27 cellular contexts compared by ENCODE assay signal in the genomic region with DNA sequence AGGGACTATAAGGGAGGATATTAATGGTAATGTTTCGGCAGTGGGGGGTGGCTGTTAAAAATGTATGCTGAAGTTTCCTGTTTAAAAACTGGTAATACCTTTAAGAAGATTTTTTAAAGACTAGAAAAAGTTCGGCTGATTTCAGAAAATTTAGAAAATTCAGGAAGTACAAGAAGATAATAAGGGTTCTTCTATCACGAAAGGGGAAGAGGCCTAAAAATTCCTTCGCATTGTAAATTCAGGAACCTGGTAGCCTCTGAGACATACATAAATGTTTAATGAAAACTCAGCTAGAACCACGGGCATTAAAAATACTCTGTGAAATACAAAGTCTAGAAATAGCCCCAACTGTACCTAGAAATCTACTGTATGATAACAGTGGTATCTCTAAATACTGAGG.
"Had no signal": no experiment of that assay in that cellular context is flagged by ENCODE, and none has a peak within 500 bp of the region (broad histone marks: within the 10 kb centered on the region; RNA-seq: fewer than 3 reads in every experiment).

No MANE protein-coding gene starts in this region.

- H3K4me1 Mint-ChIP-seq: stimulated activated naive B cell treated with anti-CD40 and anti-IgM and Interleukin-4, amounts not matched to agents 10 μg/mL and 1 μg/mL and 100 μg/mL, for 72 hours had no signal

- H3K4me3 Mint-ChIP-seq: activated T-cell treated with anti-CD3 and anti-CD28 coated beads, Interleukin-2, amount 50 U/mL, for 72 hours; endodermal cell; mesothelial cell of epicardium; naive thymus-derived CD4-positive, alpha-beta T cell; stimulated activated naive B cell treated with anti-CD40 and anti-IgM and Interleukin-4, amounts not matched to agents 10 μg/mL and 1 μg/mL and 100 μg/mL, for 72 hours had no signal

- H3K36me3 Mint-ChIP-seq: activated naive CD4-positive, alpha-beta T cell treated with anti-CD3 and anti-CD28 coated beads, Interleukin-2, amount 50 U/mL, for 72 hours; mesothelial cell of epicardium had no signal

- H3K27me3 ChIP-seq: breast epithelium, ovary, stomach, suprapubic skin, tibial artery had no signal

- H3K9me3 ChIP-seq: breast epithelium, ovary, stomach, suprapubic skin, tibial artery had no signal

- H3K9me3 Mint-ChIP-seq: activated naive CD4-positive, alpha-beta T cell treated with anti-CD3 and anti-CD28 coated beads, Interleukin-2, amount 50 U/mL, for 72 hours; activated T-cell treated with anti-CD3 and anti-CD28 coated beads, Interleukin-2, amount 50 U/mL, for 72 hours; endodermal cell; mesothelial cell of epicardium; naive thymus-derived CD4-positive, alpha-beta T cell; stimulated activated naive B cell treated with anti-CD40 and anti-IgM and Interleukin-4, amounts not matched to agents 10 μg/mL and 1 μg/mL and 100 μg/mL, for 72 hours had no signal

- ATAC-seq: activated naive CD4-positive, alpha-beta T cell treated with anti-CD3 and anti-CD28 coated beads, Interleukin-2, amount 50 U/mL, for 72 hours; activated T-cell treated with anti-CD3 and anti-CD28 coated beads, Interleukin-2, amount 50 U/mL, for 72 hours; esophagus mucosa; left cardiac atrium; left ventricle myocardium superior; naive thymus-derived CD4-positive, alpha-beta T cell; sciatic nerve; stimulated activated naive B cell treated with anti-CD40 and anti-IgM and Interleukin-4, amounts not matched to agents 10 μg/mL and 1 μg/mL and 100 μg/mL, for 72 hours had no signal

- H3K36me3 ChIP-seq: breast epithelium, ovary had no signal

- H3K27ac Mint-ChIP-seq: activated T-cell treated with anti-CD3 and anti-CD28 coated beads, Interleukin-2, amount 50 U/mL, for 72 hours; mesothelial cell of epicardium; progenitor cell of endocrine pancreas; stimulated activated naive B cell treated with anti-CD40 and anti-IgM and Interleukin-4, amounts not matched to agents 10 μg/mL and 1 μg/mL and 100 μg/mL, for 72 hours had no signal

- DNase-seq: activated CD4-positive, alpha-beta T cell treated with anti-CD3 and anti-CD28 coated beads for 4 hours; activated CD4-positive, alpha-beta T cell treated with anti-CD3 and anti-CD28 coated beads, Interleukin-2, amount 50 U/mL, for 4 hours; activated naive CD4-positive, alpha-beta T cell; activated T-cell treated with anti-CD3 and anti-CD28 coated beads for 4 hours; activated T-cell treated with anti-CD3 and anti-CD28 coated beads, Interleukin-2, amount 50 U/mL, for 72 hours; central memory CD4-positive, alpha-beta T cell; endodermal cell; foreskin fibroblast; head of caudate nucleus; hippocampal formation; left cardiac atrium; left ventricle myocardium superior; naive thymus-derived CD4-positive, alpha-beta T cell; ovary; stimulated activated CD4-positive, alpha-beta T cell treated with anti-CD3 and anti-CD28 coated beads, Interleukin-4, amount 100 ng/mL, for 24 hours; stimulated activated naive B cell treated with anti-CD40 and anti-IgM and Interleukin-4, amounts not matched to agents 10 μg/mL and 1 μg/mL and 100 μg/mL, for 72 hours; stomach; tibial artery had no signal

- H3K4me1 ChIP-seq: breast epithelium, stomach had no signal

- H3K4me3 ChIP-seq: breast epithelium, ovary, skin epidermis, stomach, suprapubic skin, tibial artery had no signal

- H3K27ac ChIP-seq: breast epithelium, ovary, skin epidermis, stomach, suprapubic skin, tibial artery, VCaP had no signal
